In genomic region chr17:78665952-78666920, GRCh38 we compare ENCODE assay signal across 9 cellular contexts.
DNase-seq lines count a peak whose midpoint lies in the region; ATAC-seq, FAIRE-seq and TF ChIP-seq lines count a peak whose summit lies in the region.
"Had no signal": no experiment of that assay in that cellular context is flagged by ENCODE, and none has a peak within 500 bp of the region (broad histone marks: within the 10 kb centered on the region; RNA-seq: fewer than 3 reads in every experiment).

No MANE protein-coding gene starts in this region.

- ATAC-seq in CD4-positive, CD25-positive, alpha-beta regulatory T cell (ENCODE audit: low read depth in 2 of 2), result peak; percentile 33 to 54
- ATAC-seq in K562, result peak; percentile 97
- no peak for ATAC-seq in GM21515 (IDR thresholded peaks at IDR 0.05; ENCODE audit: unreplicated experiment)

- peaks cover 18% of the 10 kb centered on the region for H3K36me3 Mint-ChIP-seq in CD4-positive, CD25-positive, alpha-beta regulatory T cell

- peaks cover 16% of the 10 kb centered on the region for H3K36me3 ChIP-seq in CD4-positive, CD25-positive, alpha-beta regulatory T cell (ENCODE audit: control insufficient read depth, insufficient read depth, low read length)
- no peaks in the 10 kb centered on the region for H3K36me3 ChIP-seq in K562 (ENCODE audit: control insufficient read depth, insufficient read depth, low read length)
- peaks cover 4 to 8% of the 10 kb centered on the region in 2 experiments for H3K36me3 ChIP-seq in mesenchymal stem cell (ENCODE audit: control insufficient read depth in 1 of 2, insufficient read depth in 2 of 2, low read depth in 1 of 2, low read length in 2 of 2)

- no peak for TF ChIP-seq CTCF in K562 (IDR thresholded peaks at IDR 0.05 in 2 of 3, conservative IDR thresholded peaks at IDR 0.05 in 1 of 3; ENCODE audit: insufficient read depth in 2 of 3, low read depth in 1 of 3, low read length in 3 of 3)

- CTCF ChIA-PET in K562 (lab: Yijun Ruan, JAX; ENCODE audit: low intra/inter-chr PET ratio), result no interaction called here

- peak in 1 of 2 experiments; percentile 28; a peak in 2 of 4 replicates for TF ChIP-seq RAD21 in K562 (CRISPR knock-in tag; conservative IDR thresholded peaks at IDR 0.05 in 1 of 2, IDR thresholded peaks at IDR 0.05 in 1 of 2)

- H3K4me3 Mint-ChIP-seq in CD4-positive, CD25-positive, alpha-beta regulatory T cell, result peak overlapping the region; percentile 28 to 76 (median 68)

- peaks cover 7 to 43% (median 27%) of the 10 kb centered on the region in 4 donors for H3K4me1 Mint-ChIP-seq in CD4-positive, CD25-positive, alpha-beta regulatory T cell

- TF ChIP-seq POLR2A in K562 (conservative IDR thresholded peaks at IDR 0.05), result no peak

- H3K18ac ChIP-seq in mesenchymal stem cell (ENCODE audit: low read depth in 1 of 2, low read length in 2 of 2), result no peak overlapping the region

- no peaks in the 10 kb centered on the region for H3K9me3 ChIP-seq in CD4-positive, CD25-positive, alpha-beta regulatory T cell (ENCODE audit: control insufficient read depth in 2 of 2, low read length in 2 of 2)
- H3K9me3 ChIP-seq in K562 (replicated peaks; ENCODE audit: control insufficient read depth, insufficient read depth, low read depth, low read length), result no peaks in the 10 kb centered on the region
- H3K9me3 ChIP-seq in mesenchymal stem cell (ENCODE audit: control insufficient read depth, low read length), result no peaks in the 10 kb centered on the region
- H3K9me3 ChIP-seq: neutrophil had no signal

- no peak overlapping the region for H3K14ac ChIP-seq in mesenchymal stem cell (ENCODE audit: low read length in 2 of 2)

- H3K4ac ChIP-seq in mesenchymal stem cell (ENCODE audit: low read depth in 1 of 2, low read length in 2 of 2), result no peak overlapping the region

- FAIRE-seq in K562 (lab: Jason Lieb, UNC) (peak; percentile 100), HTR-8/SVneo (lab: Jason Lieb, UNC) (no peak)

- peaks cover 21% of the 10 kb centered on the region for H3K4me1 ChIP-seq in CD4-positive, CD25-positive, alpha-beta regulatory T cell (ENCODE audit: control insufficient read depth, insufficient read depth, low read length, poor library complexity, severe bottlenecking)
- H3K4me1 ChIP-seq in K562 (replicated peaks in 1 of 2; ENCODE audit: control insufficient read depth in 2 of 2, insufficient read depth in 2 of 2, low read length in 2 of 2) (peaks cover 25 to 26% of the 10 kb centered on the region in 2 experiments), mesenchymal stem cell (ENCODE audit: control insufficient read depth, insufficient read depth, low read depth, low read length) (peaks cover 9% of the 10 kb centered on the region)

- H3K23ac ChIP-seq in mesenchymal stem cell (ENCODE audit: low read length in 2 of 2), result no peak overlapping the region

- H4K91ac ChIP-seq in mesenchymal stem cell (ENCODE audit: low read length), result no peak overlapping the region

- peak overlapping the region; percentile 60 for H2BK15ac ChIP-seq in mesenchymal stem cell (ENCODE audit: low read depth, poor library complexity, severe bottlenecking)

- H3K79me2 ChIP-seq in K562 (ENCODE audit: control insufficient read depth, insufficient read depth, low read length), result no peaks in the 10 kb centered on the region

- H2BK12ac ChIP-seq in mesenchymal stem cell (ENCODE audit: low read length in 2 of 2), result peak overlapping the region in 1 of 2 experiments; percentile 51

- no peaks in the 10 kb centered on the region for H3K27me3 Mint-ChIP-seq in CD4-positive, CD25-positive, alpha-beta regulatory T cell

- no peak overlapping the region for H2BK5ac ChIP-seq in mesenchymal stem cell (ENCODE audit: low read depth, low read length, poor library complexity, severe bottlenecking)

- peaks cover 5% of the 10 kb centered on the region for H3K9me1 ChIP-seq in K562 (ENCODE audit: control insufficient read depth, insufficient read depth, low read length)

- no peaks in the 10 kb centered on the region for H3K27me3 ChIP-seq in CD4-positive, CD25-positive, alpha-beta regulatory T cell (ENCODE audit: control insufficient read depth, insufficient read depth, low read length)
- H3K27me3 ChIP-seq in K562 (ENCODE audit: control insufficient read depth in 2 of 2, insufficient read depth in 2 of 2, low read length in 2 of 2) (peaks cover 6 to 19% of the 10 kb centered on the region in 2 experiments; a peak in 3 of 5 replicates), mesenchymal stem cell (ENCODE audit: control insufficient read depth in 1 of 2, insufficient read depth in 1 of 2, low read length in 2 of 2) (peaks cover 0 to 2% of the 10 kb centered on the region in 2 experiments)

- WGBS in K562 (ENCODE audit: insufficient coverage, low coverage, missing lambda C conversion rate), result 14% methylated on average over 19 of the region's 19 CpGs
- WGBS in mesenchymal stem cell, result 90% methylated on average over 19 of the region's 19 CpGs

- intact Hi-C loops in K562 (cut with micrococcal nuclease), result no loop called here

- peak in 2 of 3 donors; percentile 36 to 80 for DNase-seq in CD4-positive, CD25-positive, alpha-beta regulatory T cell
- DNase-seq in SKM-1 treated with dmso at 0.1 percent for 144 hours (lab: John Stamatoyannopoulos, UW; ENCODE audit: unreplicated experiment) (peak; percentile 68), K562 (ENCODE audit: extremely low read depth in 1 of 4, low spot score in 3 of 4) (peak; percentile 81 to 97 (median 88)), mesenchymal stem cell (no peak), HTR-8/SVneo (ENCODE audit: insufficient read length, low spot score) (no peak), NCI-H524 treated with DMSO at 0.1 percent for 48 hours (lab: John Stamatoyannopoulos, UW) (no peak)
- peak; percentile 25 for DNase-seq in stimulated activated naive CD4-positive, alpha-beta T cell treated with Interleukin-2 at 50 U/mL for 16 hours (lab: John Stamatoyannopoulos, UW)

- no peaks in the 10 kb centered on the region for H3K79me1 ChIP-seq in mesenchymal stem cell (replicated peaks; ENCODE audit: low read length, poor library complexity, severe bottlenecking)

- peak overlapping the region; percentile 53 for H3K4me3 ChIP-seq in CD4-positive, CD25-positive, alpha-beta regulatory T cell (ENCODE audit: low read depth, low read length)
- no peak overlapping the region for H3K4me3 ChIP-seq in K562
- no peak overlapping the region for H3K4me3 ChIP-seq in mesenchymal stem cell (ENCODE audit: insufficient read depth in 1 of 2, low read depth in 1 of 2, low read length in 2 of 2)

- no peak overlapping the region for H4K8ac ChIP-seq in mesenchymal stem cell (ENCODE audit: low read length)

- peaks cover 39% of the 10 kb centered on the region for H4K20me1 ChIP-seq in K562 (replicated peaks; ENCODE audit: control insufficient read depth, insufficient read depth, low read length)

- BruUV-seq in K562 (replicated peaks; lab: Mats Ljungman, UMichigan), result no TSS peak

- peak overlapping the region; percentile 84 to 90 (median 89) for H3K27ac Mint-ChIP-seq in CD4-positive, CD25-positive, alpha-beta regulatory T cell

- H3K4me2 ChIP-seq in K562 (ENCODE audit: insufficient read depth, low read length), result peak overlapping the region; percentile 25
- H3K4me2 ChIP-seq in mesenchymal stem cell (ENCODE audit: low read length, poor library complexity, severe bottlenecking), result no peak overlapping the region

- POLR2A ChIA-PET in K562 (lab: Yijun Ruan, JAX), result interaction anchor here (0.7 to 2.2 kb wide), 11 partner anchors 9 to 709 kb away, joined by 3 to 11 read pairs (median 3); no protein-coding TSS in a partner anchor

- 0 out of 4 replicates have a peak overlapping the region, but pooled peaks of 1 of the 2 experiments have one; percentile 31 for H3K9ac ChIP-seq in K562 (ENCODE audit: insufficient read depth in 1 of 2, low read depth in 2 of 2, low read length in 2 of 2)
- no peak overlapping the region for H3K9ac ChIP-seq in mesenchymal stem cell (ENCODE audit: low read length)

- peak overlapping the region; percentile 47 for H3K27ac ChIP-seq in CD4-positive, CD25-positive, alpha-beta regulatory T cell (ENCODE audit: insufficient read depth, low read length, poor library complexity, severe bottlenecking)
- H3K27ac ChIP-seq in K562 (ENCODE audit: extremely low read depth, low read depth, low read length) (peak overlapping the region; percentile 74; the same call in 2 of the 3 replicates), mesenchymal stem cell (ENCODE audit: low read length, poor library complexity, severe bottlenecking) (no peak overlapping the region)
- H3K27ac ChIP-seq: neutrophil had no signal

- peak; percentile 98 for TF ChIP-seq EP300 in K562 (IDR thresholded peaks at IDR 0.05; ENCODE audit: low read length)

- no peak overlapping the region for H2BK120ac ChIP-seq in mesenchymal stem cell (ENCODE audit: low read depth, low read length)

- H2AK5ac ChIP-seq in mesenchymal stem cell (ENCODE audit: low read length, severe bottlenecking), result peak overlapping the region; percentile 53

- peak overlapping the region; percentile 67; the same call in 1 of the 2 replicates for H2AFZ ChIP-seq in K562 (ENCODE audit: low read depth, low read length)
- no peak overlapping the region for H2AFZ ChIP-seq in mesenchymal stem cell (ENCODE audit: low read depth, low read length)

- in situ Hi-C loops in K562 (cut with MboI), result no loop called here

- H3K9me3 Mint-ChIP-seq in CD4-positive, CD25-positive, alpha-beta regulatory T cell, result no peaks in the 10 kb centered on the region

TF ChIP-seq in K562, 482 proteins besides CTCF, POLR2A, EP300 and RAD21 (continues in another document):
- TF ChIP-seq, protein P1, sequence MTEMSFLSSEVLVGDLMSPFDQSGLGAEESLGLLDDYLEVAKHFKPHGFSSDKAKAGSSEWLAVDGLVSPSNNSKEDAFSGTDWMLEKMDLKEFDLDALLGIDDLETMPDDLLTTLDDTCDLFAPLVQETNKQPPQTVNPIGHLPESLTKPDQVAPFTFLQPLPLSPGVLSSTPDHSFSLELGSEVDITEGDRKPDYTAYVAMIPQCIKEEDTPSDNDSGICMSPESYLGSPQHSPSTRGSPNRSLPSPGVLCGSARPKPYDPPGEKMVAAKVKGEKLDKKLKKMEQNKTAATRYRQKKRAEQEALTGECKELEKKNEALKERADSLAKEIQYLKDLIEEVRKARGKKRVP (CRISPR knock-in tag; IDR thresholded peaks at IDR 0.05), result no peak
- TF ChIP-seq, protein P2, sequence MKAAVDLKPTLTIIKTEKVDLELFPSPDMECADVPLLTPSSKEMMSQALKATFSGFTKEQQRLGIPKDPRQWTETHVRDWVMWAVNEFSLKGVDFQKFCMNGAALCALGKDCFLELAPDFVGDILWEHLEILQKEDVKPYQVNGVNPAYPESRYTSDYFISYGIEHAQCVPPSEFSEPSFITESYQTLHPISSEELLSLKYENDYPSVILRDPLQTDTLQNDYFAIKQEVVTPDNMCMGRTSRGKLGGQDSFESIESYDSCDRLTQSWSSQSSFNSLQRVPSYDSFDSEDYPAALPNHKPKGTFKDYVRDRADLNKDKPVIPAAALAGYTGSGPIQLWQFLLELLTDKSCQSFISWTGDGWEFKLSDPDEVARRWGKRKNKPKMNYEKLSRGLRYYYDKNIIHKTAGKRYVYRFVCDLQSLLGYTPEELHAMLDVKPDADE (conservative IDR thresholded peaks at IDR 0.05; ENCODE audit: control insufficient read depth, low read depth, low read length), result peak; percentile 86
- peak; percentile 99 for TF ChIP-seq ETV5 (CRISPR knock-in tag; IDR thresholded peaks at IDR 0.05; ENCODE audit: low read depth)

Comparison
In these comparisons a context has a peak if more than half of its experiments do, and no peak if none do; other contexts are left out.
1. DNase-seq: peak in CD4-positive, CD25-positive, alpha-beta regulatory T cell (2 of 3), SKM-1 treated with dmso at 0.1 percent for 144 hours (single experiment), K562 (4 of 4) and stimulated activated naive CD4-positive, alpha-beta T cell treated with Interleukin-2 at 50 U/mL for 16 hours (single experiment); none in mesenchymal stem cell (single experiment), HTR-8/SVneo (single experiment) and NCI-H524 treated with DMSO at 0.1 percent for 48 hours (single experiment).